In the genomic region with DNA sequence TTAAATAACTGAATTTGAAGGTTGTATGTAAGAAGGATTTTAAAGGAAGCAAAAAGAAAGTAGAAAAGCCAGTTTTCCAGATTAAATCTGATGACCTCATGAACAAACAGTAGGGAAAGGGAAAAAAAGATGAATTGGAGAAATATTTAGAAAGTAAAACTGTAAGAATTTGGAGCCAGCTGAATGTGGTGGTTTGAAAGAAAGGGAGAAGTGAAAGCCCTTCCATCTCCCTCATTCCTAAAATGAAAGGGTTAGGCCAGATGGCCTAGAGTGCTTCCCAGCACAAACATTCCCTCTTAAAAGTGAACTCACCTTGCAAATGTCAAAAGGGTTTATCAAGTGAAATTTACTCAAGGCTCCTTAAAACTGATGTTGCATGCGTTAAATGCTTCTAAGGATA, we compare ENCODE assay signal across 26 cellular contexts.
"Had no signal": no experiment of that assay in that cellular context is flagged by ENCODE, and none has a peak within 500 bp of the region (broad histone marks: within the 10 kb centered on the region; RNA-seq: fewer than 3 reads in every experiment).

No MANE protein-coding gene starts in this region.

- H3K4me1 ChIP-seq: lower lobe of right lung, neural progenitor cell, spleen had no signal

- H3K27me3 Mint-ChIP-seq: central memory CD8-positive, alpha-beta T cell had no signal

- H3K4me3 Mint-ChIP-seq: activated naive CD8-positive, alpha-beta T cell; central memory CD8-positive, alpha-beta T cell; natural killer cell; neural progenitor cell had no signal

- DNase-seq: activated CD4-positive, alpha-beta T cell treated with anti-CD3 and anti-CD28 coated beads for 48 hours; activated CD4-positive, alpha-beta T cell treated with anti-CD3 and anti-CD28 coated beads, Interleukin-2, amount 50 U/mL, for 48 hours; activated CD8-positive, alpha-beta memory T cell treated with anti-CD3 and anti-CD28 coated beads for 24 hours; activated effector memory CD4-positive, alpha-beta T cell treated with Interleukin-2 at 50 U/mL for 16 hours; activated naive CD4-positive, alpha-beta T cell treated with Interleukin-2 at 50 U/mL for 16 hours; anterior cingulate cortex; dermis blood vessel endothelial cell; effector CD4-positive, alpha-beta T cell; esophagus squamous epithelium; foreskin melanocyte; heart right ventricle; kidney glomerular epithelial cell; lower lobe of right lung; mesenchymal stem cell; natural killer cell; occipital lobe; right cardiac atrium; spleen; stimulated activated naive CD4-positive, alpha-beta T cell had no signal

- H3K36me3 Mint-ChIP-seq: activated naive CD8-positive, alpha-beta T cell; natural killer cell; neural progenitor cell had no signal

- H3K27ac Mint-ChIP-seq: activated naive CD8-positive, alpha-beta T cell; natural killer cell; neural progenitor cell had no signal

- H3K4me3 ChIP-seq: esophagus squamous epithelium, heart right ventricle, lower lobe of right lung, neural progenitor cell, spleen, suprapubic skin, tibial nerve had no signal

- H3K9me3 Mint-ChIP-seq: central memory CD8-positive, alpha-beta T cell had no signal

- H3K27ac ChIP-seq: epithelial cell of prostate, esophagus squamous epithelium, lower lobe of right lung, neural progenitor cell, spleen, suprapubic skin, tibial nerve, VCaP had no signal

- H3K4me1 Mint-ChIP-seq: central memory CD8-positive, alpha-beta T cell; natural killer cell had no signal

- H3K9me3 ChIP-seq: esophagus squamous epithelium, lower lobe of right lung, suprapubic skin had no signal

- H3K36me3 ChIP-seq: esophagus squamous epithelium, heart right ventricle, lower lobe of right lung, neural progenitor cell, spleen, suprapubic skin, tibial nerve had no signal
